18 cellular contexts compared by ENCODE assay signal in genomic region chr11:14341968-14342367, GRCh38.
DNase-seq lines count a peak whose midpoint lies in the region; TF ChIP-seq lines count a peak whose summit lies in the region.
"Had no signal": no experiment of that assay in that cellular context is flagged by ENCODE, and none has a peak within 500 bp of the region (broad histone marks: within the 10 kb centered on the region; RNA-seq: fewer than 3 reads in every experiment).

No MANE protein-coding gene starts in this region.

- H3K4me3 ChIP-seq in SU-DHL-6 (ENCODE audit: insufficient read depth, low read length, poor library complexity, severe bottlenecking) (peak overlapping the region; percentile 39), iPS-15b (ENCODE audit: low read depth, low read length) (peak overlapping the region; percentile 28), tibial artery (no peak overlapping the region)
- H3K4me3 ChIP-seq: breast epithelium had no signal

- H3K36me3 Mint-ChIP-seq in activated naive CD4-positive, alpha-beta T cell treated with anti-CD3 and anti-CD28 coated beads, Interleukin-2, amount 50 U/mL, for 24 hours = peaks cover 18% of the 10 kb centered on the region
- peaks cover 48% of the 10 kb centered on the region for H3K36me3 Mint-ChIP-seq in activated naive CD4-positive, alpha-beta T cell treated with anti-CD3 and anti-CD28 coated beads, Interleukin-2, amount 10 ng/mL, durations not matched to agents 7 days and 5 days
- peaks cover 37% of the 10 kb centered on the region for H3K36me3 Mint-ChIP-seq in T-helper 2 cell treated with Interferon-gamma antibody and Interleukin-4, amounts not matched to agents 5 μg/mL and 100 μg/mL, for 36 hours (ENCODE audit: low read depth)

- no peak overlapping the region for H3K27ac Mint-ChIP-seq in activated naive CD4-positive, alpha-beta T cell treated with anti-CD3 and anti-CD28 coated beads, Interleukin-2, amount 50 U/mL, for 24 hours
- H3K27ac Mint-ChIP-seq in activated naive CD4-positive, alpha-beta T cell treated with anti-CD3 and anti-CD28 coated beads, Interleukin-2, amount 10 ng/mL, durations not matched to agents 7 days and 5 days = no peak overlapping the region
- no peak overlapping the region for H3K27ac Mint-ChIP-seq in T-helper 2 cell treated with Interferon-gamma antibody and Interleukin-4, amounts not matched to agents 5 μg/mL and 100 μg/mL, for 36 hours

- H3K36me3 ChIP-seq in SU-DHL-6 (ENCODE audit: low read length) (peaks cover 20% of the 10 kb centered on the region), iPS-15b (ENCODE audit: control insufficient read depth, insufficient read depth, low read length) (no peaks in the 10 kb centered on the region), tibial artery (no peaks in the 10 kb centered on the region)
- H3K36me3 ChIP-seq: breast epithelium had no signal

- H3K27me3 ChIP-seq in SU-DHL-6 (ENCODE audit: low read length) (no peaks in the 10 kb centered on the region), iPS-15b (ENCODE audit: control insufficient read depth, insufficient read depth, low read length) (no peaks in the 10 kb centered on the region), tibial artery (no peaks in the 10 kb centered on the region)
- H3K27me3 ChIP-seq: breast epithelium had no signal

- peaks cover 28% of the 10 kb centered on the region; the same call in 1 of the 2 replicates for H4K20me1 ChIP-seq in SU-DHL-6 (ENCODE audit: low read depth, low read length)

- H3K27me3 Mint-ChIP-seq in activated naive CD4-positive, alpha-beta T cell treated with anti-CD3 and anti-CD28 coated beads, Interleukin-2, amount 50 U/mL, for 24 hours = no peaks in the 10 kb centered on the region
- no peaks in the 10 kb centered on the region for H3K27me3 Mint-ChIP-seq in activated naive CD4-positive, alpha-beta T cell treated with anti-CD3 and anti-CD28 coated beads, Interleukin-2, amount 10 ng/mL, durations not matched to agents 7 days and 5 days
- no peaks in the 10 kb centered on the region for H3K27me3 Mint-ChIP-seq in T-helper 2 cell treated with Interferon-gamma antibody and Interleukin-4, amounts not matched to agents 5 μg/mL and 100 μg/mL, for 36 hours (ENCODE audit: low read depth)

- TF ChIP-seq CTCF in SU-DHL-6 (IDR thresholded peaks at IDR 0.05; ENCODE audit: insufficient read depth, low read length, poor library complexity, severe bottlenecking) = no peak
- no peak for TF ChIP-seq CTCF in tibial artery (IDR thresholded peaks at IDR 0.05)

- H3K9me3 ChIP-seq in SU-DHL-6 (ENCODE audit: insufficient read depth, low read length) (peaks cover 8% of the 10 kb centered on the region; the same call in 1 of the 2 replicates), iPS-15b (ENCODE audit: control insufficient read depth, insufficient read depth, low read length) (no peaks in the 10 kb centered on the region), tibial artery (no peaks in the 10 kb centered on the region)

- H3K79me2 ChIP-seq in SU-DHL-6 (ENCODE audit: insufficient read depth, low read length) = peaks cover 100% of the 10 kb centered on the region

- DNase-seq in activated naive CD4-positive, alpha-beta T cell treated with anti-CD3 and anti-CD28 coated beads, Interleukin-2, amount 10 ng/mL, durations not matched to agents 7 days and 5 days = no peak
- DNase-seq in NCI-H345 (lab: John Stamatoyannopoulos, UW) (no peak), NCI-H1694 (lab: John Stamatoyannopoulos, UW) (no peak), tibial artery (no peak)
- no peak for DNase-seq in T-helper 2 cell treated with Interferon-gamma antibody and Interleukin-4, amounts not matched to agents 5 μg/mL and 100 μg/mL, for 36 hours (ENCODE audit: low spot score)
- DNase-seq: activated CD4-positive, alpha-beta T cell treated with anti-CD3 and anti-CD28 coated beads for 1 hour; CD4-positive, CD25-positive, alpha-beta regulatory T cell; DND-41; islet precursor cell; mesenchymal stem cell; MM.1S; NCI-H187 treated with DMSO at 0.1 percent for 48 hours; NCI-H510A treated with DMSO at 0.1 percent for 48 hours; SHP77 had no signal

- peak overlapping the region; percentile 92 for H3K4me2 ChIP-seq in SU-DHL-6 (ENCODE audit: low read depth, low read length, poor library complexity, severe bottlenecking)

- H3F3A ChIP-seq in SU-DHL-6 (ENCODE audit: insufficient read depth) = peaks cover 92% of the 10 kb centered on the region

- peaks cover 55% of the 10 kb centered on the region for H3K4me1 Mint-ChIP-seq in activated naive CD4-positive, alpha-beta T cell treated with anti-CD3 and anti-CD28 coated beads, Interleukin-2, amount 50 U/mL, for 24 hours
- peaks cover 43% of the 10 kb centered on the region for H3K4me1 Mint-ChIP-seq in activated naive CD4-positive, alpha-beta T cell treated with anti-CD3 and anti-CD28 coated beads, Interleukin-2, amount 10 ng/mL, durations not matched to agents 7 days and 5 days
- H3K4me1 Mint-ChIP-seq in T-helper 2 cell treated with Interferon-gamma antibody and Interleukin-4, amounts not matched to agents 5 μg/mL and 100 μg/mL, for 36 hours (ENCODE audit: low read depth) = peaks cover 25% of the 10 kb centered on the region

- intact Hi-C loops in tibial artery (cut with DNase I; ENCODE audit: low total_unique reads) = no loop called here

- peaks cover 18% of the 10 kb centered on the region for H3K9me3 Mint-ChIP-seq in activated naive CD4-positive, alpha-beta T cell treated with anti-CD3 and anti-CD28 coated beads, Interleukin-2, amount 50 U/mL, for 24 hours
- peaks cover 31% of the 10 kb centered on the region for H3K9me3 Mint-ChIP-seq in activated naive CD4-positive, alpha-beta T cell treated with anti-CD3 and anti-CD28 coated beads, Interleukin-2, amount 10 ng/mL, durations not matched to agents 7 days and 5 days
- H3K9me3 Mint-ChIP-seq in T-helper 2 cell treated with Interferon-gamma antibody and Interleukin-4, amounts not matched to agents 5 μg/mL and 100 μg/mL, for 36 hours = peaks cover 32% of the 10 kb centered on the region

- H3K4me1 ChIP-seq in iPS-15b (ENCODE audit: control insufficient read depth, insufficient read depth, low read length) (peaks cover 46% of the 10 kb centered on the region), tibial artery (peaks cover 0 to 11% (median 0%) of the 10 kb centered on the region in 4 donors)
- H3K4me1 ChIP-seq: breast epithelium had no signal

- CTCF ChIA-PET in activated naive CD4-positive, alpha-beta T cell treated with anti-CD3 and anti-CD28 coated beads, Interleukin-2, amount 10 ng/mL, durations not matched to agents 7 days and 5 days (lab: Charles Lee) = no interaction called here

- H3K4me3 Mint-ChIP-seq in activated naive CD4-positive, alpha-beta T cell treated with anti-CD3 and anti-CD28 coated beads, Interleukin-2, amount 50 U/mL, for 24 hours = peak overlapping the region; percentile 43
- H3K4me3 Mint-ChIP-seq in activated naive CD4-positive, alpha-beta T cell treated with anti-CD3 and anti-CD28 coated beads, Interleukin-2, amount 10 ng/mL, durations not matched to agents 7 days and 5 days = no peak overlapping the region
- no peak overlapping the region for H3K4me3 Mint-ChIP-seq in T-helper 2 cell treated with Interferon-gamma antibody and Interleukin-4, amounts not matched to agents 5 μg/mL and 100 μg/mL, for 36 hours

- no peaks in the 10 kb centered on the region for H3K9me2 ChIP-seq in SU-DHL-6 (replicated peaks; ENCODE audit: insufficient read depth, low read length)

- H2AFZ ChIP-seq in SU-DHL-6 (ENCODE audit: low read depth, low read length, severe bottlenecking) = no peak overlapping the region

- H3K9ac ChIP-seq in SU-DHL-6 (ENCODE audit: low read length) (peak overlapping the region; percentile 42), iPS-15b (ENCODE audit: low read depth, low read length) (no peak overlapping the region)

- H3K27ac ChIP-seq in SU-DHL-6 (ENCODE audit: low read depth, low read length) (peak overlapping the region; percentile 92), tibial artery (no peak overlapping the region)
- H3K27ac ChIP-seq: breast epithelium had no signal

Comparison
In these comparisons a context has a peak if more than half of its experiments do, and no peak if none do; other contexts are left out.
1. H3K4me3 ChIP-seq: peak in SU-DHL-6 (single experiment) and iPS-15b (single experiment); none in tibial artery (0 of 2).